ENCODE assay signal across 1 cellular context in genomic region chr12:33588082-33588712, GRCh38.
TF ChIP-seq lines count a peak whose summit lies in the region.

No MANE protein-coding gene starts in this region.

TF ChIP-seq in K562, 482 proteins besides CTCF, POLR2A, EP300 and RAD21 (continued from another document and continues in another):
- TF ChIP-seq CCAR2 (IDR thresholded peaks at IDR 0.05; ENCODE audit: low read depth, low read length) (no peak), ZNF436 (CRISPR knock-in tag; IDR thresholded peaks at IDR 0.05) (no peak), MTF1 (CRISPR knock-in tag; IDR thresholded peaks at IDR 0.05; ENCODE audit: borderline replicate concordance) (no peak), ZZZ3 (IDR thresholded peaks at IDR 0.05) (no peak), CHD1 (IDR thresholded peaks at IDR 0.05; ENCODE audit: low read length) (no peak), ETS1 (conservative IDR thresholded peaks at IDR 0.05; ENCODE audit: control insufficient read depth, low read depth, low read length) (no peak), SREBF2 (CRISPR knock-in tag; IDR thresholded peaks at IDR 0.05) (no peak), E4F1 (CRISPR knock-in tag; IDR thresholded peaks at IDR 0.05; ENCODE audit: borderline replicate concordance) (no peak), HNRNPH1 (optimal IDR thresholded peaks at IDR 0.05; ENCODE audit: low read depth, low read length) (no peak), ELF2 (CRISPR knock-in tag; IDR thresholded peaks at IDR 0.05) (no peak), ELK1 (CRISPR knock-in tag; IDR thresholded peaks at IDR 0.05) (no peak), KAT7 (CRISPR knock-in tag; IDR thresholded peaks at IDR 0.05; ENCODE audit: borderline replicate concordance) (no peak), HNRNPL (IDR thresholded peaks at IDR 0.05; ENCODE audit: low read depth, low read length) (no peak), SIRT6 (IDR thresholded peaks at IDR 0.05; ENCODE audit: low read depth, low read length) (no peak), HDAC6 (IDR thresholded peaks at IDR 0.05; ENCODE audit: low read depth, low read length) (no peak), ZNF253 (CRISPR knock-in tag; conservative IDR thresholded peaks at IDR 0.05) (no peak), ZFP91 (CRISPR knock-in tag; IDR thresholded peaks at IDR 0.05) (no peak), CBX2 (IDR thresholded peaks at IDR 0.05; ENCODE audit: insufficient read depth, low read length, poor library complexity, severe bottlenecking) (no peak), ARID2 (IDR thresholded peaks at IDR 0.05) (no peak; the same call in 1 of the 2 replicates), AFF1 (IDR thresholded peaks at IDR 0.05; ENCODE audit: low read depth in 1 of 2, partially characterized antibody in 2 of 2) (peak; percentile 31 to 88), RFX1 (IDR thresholded peaks at IDR 0.05) (peak; percentile 97), IRF1 (CRISPR knock-in tag; IDR thresholded peaks at IDR 0.05; ENCODE audit: borderline replicate concordance) (no peak), MYNN (IDR thresholded peaks at IDR 0.05) (peak; percentile 66; the same call in 1 of the 2 replicates), MYNN (CRISPR knock-in tag; IDR thresholded peaks at IDR 0.05) (no peak), ZNF785 (CRISPR knock-in tag; IDR thresholded peaks at IDR 0.05) (no peak), CREB1 (IDR thresholded peaks at IDR 0.05) (peak; percentile 55; the same call in 1 of the 2 replicates), CREB1 (CRISPR knock-in tag; IDR thresholded peaks at IDR 0.05) (no peak), USF1 (CRISPR knock-in tag; IDR thresholded peaks at IDR 0.05) (no peak), SP1 (CRISPR knock-in tag; IDR thresholded peaks at IDR 0.05) (no peak), U2AF1 (optimal IDR thresholded peaks at IDR 0.05; ENCODE audit: low read depth, low read length) (no peak), KLF13 (tag; IDR thresholded peaks at IDR 0.05; ENCODE audit: borderline replicate concordance, low read depth) (peak; percentile 66; the same call in 1 of the 2 replicates), POLR2B (IDR thresholded peaks at IDR 0.05; ENCODE audit: low read depth, partially characterized antibody) (no peak), ZNF592 (IDR thresholded peaks at IDR 0.05) (0 out of 2 replicates have a peak, but pooled peaks have one; percentile 78), PHF8 (IDR thresholded peaks at IDR 0.05; ENCODE audit: borderline replicate concordance, low read length) (no peak), BCOR (IDR thresholded peaks at IDR 0.05) (peak; percentile 79; the same call in 1 of the 2 replicates), PATZ1 (CRISPR knock-in tag; IDR thresholded peaks at IDR 0.05; ENCODE audit: borderline replicate concordance) (no peak), RBM34 (IDR thresholded peaks at IDR 0.05; ENCODE audit: borderline replicate concordance, insufficient read depth, low read length) (no peak), MAX (CRISPR knock-in tag; IDR thresholded peaks at IDR 0.05) (no peak), ADNP (tag; IDR thresholded peaks at IDR 0.05) (no peak), CC2D1A (IDR thresholded peaks at IDR 0.05) (peak; percentile 96)
